Comparison of ENCODE assay signal across 8 cellular contexts in the genomic region with DNA sequence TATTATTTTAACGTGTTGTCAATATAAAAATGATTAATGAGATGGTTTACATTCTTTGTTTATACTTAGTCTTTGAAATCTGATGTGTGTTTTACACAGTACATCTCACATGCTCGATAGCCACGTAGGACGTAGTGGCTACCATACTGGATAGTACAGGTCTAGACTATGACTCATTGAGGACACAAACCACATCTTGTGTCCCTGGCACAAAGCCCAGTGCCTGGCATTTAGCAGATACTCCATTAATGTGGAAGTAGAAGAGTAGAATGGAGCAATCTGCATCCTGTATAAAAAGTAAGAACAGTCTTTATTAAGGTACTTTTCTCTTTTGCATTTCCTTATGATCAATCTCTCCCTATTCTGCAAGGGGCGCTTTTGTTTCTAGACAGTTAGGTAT. TPM values are rescaled to one million over a fixed set of nuclear protein-coding genes. Genes with fewer than 3 reads are reported as not detected.
DNase-seq lines count a peak whose midpoint lies in the region; ATAC-seq, FAIRE-seq and TF ChIP-seq lines count a peak whose summit lies in the region.

No MANE protein-coding gene starts in this region.

- H3K9me3 ChIP-seq in astrocyte (ENCODE audit: insufficient read depth, low read depth, low read length) (no peaks in the 10 kb centered on the region), liver (ENCODE audit: control insufficient read depth in 4 of 4, low read length in 3 of 4) (no peaks in the 10 kb centered on the region)

- no peaks in the 10 kb centered on the region for H4K20me1 ChIP-seq in astrocyte (ENCODE audit: insufficient read depth, low read length)

- DNase-seq in DMS153 (lab: John Stamatoyannopoulos, UW) (peak; percentile 98), NCI-H2107 (lab: John Stamatoyannopoulos, UW) (peak; percentile 63), astrocyte (ENCODE audit: low read depth) (peak; percentile 96), hippocampal formation (lab: John Stamatoyannopoulos, UW) (no peak)

- FAIRE-seq in astrocyte (lab: Jason Lieb, UNC), result no peak

- H3K27me3 ChIP-seq in astrocyte (ENCODE audit: insufficient read depth, low read length), result no peaks in the 10 kb centered on the region
- no peaks in the 10 kb centered on the region for H3K27me3 ChIP-seq in liver (ENCODE audit: control insufficient read depth in 4 of 4, insufficient read depth in 4 of 4, low read length in 3 of 4)

- ATAC-seq in HG03460 (IDR thresholded peaks at IDR 0.05; ENCODE audit: unreplicated experiment) (no peak), GM18498 (IDR thresholded peaks at IDR 0.05; ENCODE audit: unreplicated experiment) (no peak), GM21447 (IDR thresholded peaks at IDR 0.05; ENCODE audit: unreplicated experiment) (no peak)

- TF ChIP-seq CTCF in astrocyte (IDR thresholded peaks at IDR 0.05; ENCODE audit: insufficient read depth, low read depth, low read length) (no peak), liver (IDR thresholded peaks at IDR 0.05; ENCODE audit: low read depth, low read length, missing input control) (no peak)

- no peak overlapping the region for H3K9ac ChIP-seq in astrocyte (ENCODE audit: low read length)
- no peak overlapping the region for H3K9ac ChIP-seq in liver (ENCODE audit: low read depth in 1 of 2, low read length in 2 of 2)

- peak overlapping the region; percentile 98 for H3K27ac Mint-ChIP-seq in astrocyte (ENCODE audit: unreplicated experiment)

- H3K36me3 ChIP-seq in astrocyte (ENCODE audit: insufficient read depth, low read length) (no peaks in the 10 kb centered on the region), liver (ENCODE audit: control insufficient read depth in 4 of 4, insufficient read depth in 3 of 4, low read depth in 1 of 4, low read length in 3 of 4) (no peaks in the 10 kb centered on the region)

- H3K4me2 ChIP-seq in astrocyte (ENCODE audit: low read length), result peak overlapping the region; percentile 45

- no peaks in the 10 kb centered on the region for H3K79me2 ChIP-seq in astrocyte (ENCODE audit: insufficient read depth, low read length)

- no peak overlapping the region for H2AFZ ChIP-seq in astrocyte (ENCODE audit: low read depth, low read length)

- no peak for TF ChIP-seq RAD21 in liver (IDR thresholded peaks at IDR 0.05)

- peaks cover 2% of the 10 kb centered on the region for H3K9me3 Mint-ChIP-seq in astrocyte (ENCODE audit: unreplicated experiment)

- H3K27ac ChIP-seq in astrocyte (ENCODE audit: low read depth, low read length) (peak overlapping the region; percentile 49), liver (ENCODE audit: low read depth in 1 of 2, low read length in 2 of 2) (peak overlapping the region in 1 of 2 donors; percentile 19)

- 47% methylated on average over 5 of the region's 5 CpGs for WGBS in liver

- H3K4me1 Mint-ChIP-seq in astrocyte (ENCODE audit: low read depth, unreplicated experiment), result peaks cover 16% of the 10 kb centered on the region

- H3K4me3 Mint-ChIP-seq in astrocyte (ENCODE audit: unreplicated experiment), result no peak overlapping the region

- H3K36me3 Mint-ChIP-seq in astrocyte (ENCODE audit: low read depth, unreplicated experiment), result no peaks in the 10 kb centered on the region

- H3K4me1 ChIP-seq in astrocyte (ENCODE audit: insufficient read depth, low read length) (peaks cover 4% of the 10 kb centered on the region), liver (ENCODE audit: control insufficient read depth in 4 of 4, insufficient read depth in 4 of 4, low read length in 3 of 4) (peaks cover 6 to 62% (median 31%) of the 10 kb centered on the region in 4 donors)

- no peak overlapping the region for H3K4me3 ChIP-seq in astrocyte (ENCODE audit: insufficient read depth, low read depth, low read length)
- no peak overlapping the region for H3K4me3 ChIP-seq in liver (ENCODE audit: low read depth in 1 of 3, low read length in 3 of 3)

- no peaks in the 10 kb centered on the region for H3K27me3 Mint-ChIP-seq in astrocyte (ENCODE audit: low read depth, unreplicated experiment)

TF ChIP-seq in liver, 16 proteins besides CTCF, POLR2A, EP300 and RAD21:
- TF ChIP-seq FOXA1 (IDR thresholded peaks at IDR 0.05), result no peak
- no peak for TF ChIP-seq EGR1 (IDR thresholded peaks at IDR 0.05; ENCODE audit: low read depth in 2 of 2)
- TF ChIP-seq NR2F2 (IDR thresholded peaks at IDR 0.05), result no peak
- TF ChIP-seq JUND (IDR thresholded peaks at IDR 0.05), result peak; percentile 91 to 97
- TF ChIP-seq, protein P1, sequence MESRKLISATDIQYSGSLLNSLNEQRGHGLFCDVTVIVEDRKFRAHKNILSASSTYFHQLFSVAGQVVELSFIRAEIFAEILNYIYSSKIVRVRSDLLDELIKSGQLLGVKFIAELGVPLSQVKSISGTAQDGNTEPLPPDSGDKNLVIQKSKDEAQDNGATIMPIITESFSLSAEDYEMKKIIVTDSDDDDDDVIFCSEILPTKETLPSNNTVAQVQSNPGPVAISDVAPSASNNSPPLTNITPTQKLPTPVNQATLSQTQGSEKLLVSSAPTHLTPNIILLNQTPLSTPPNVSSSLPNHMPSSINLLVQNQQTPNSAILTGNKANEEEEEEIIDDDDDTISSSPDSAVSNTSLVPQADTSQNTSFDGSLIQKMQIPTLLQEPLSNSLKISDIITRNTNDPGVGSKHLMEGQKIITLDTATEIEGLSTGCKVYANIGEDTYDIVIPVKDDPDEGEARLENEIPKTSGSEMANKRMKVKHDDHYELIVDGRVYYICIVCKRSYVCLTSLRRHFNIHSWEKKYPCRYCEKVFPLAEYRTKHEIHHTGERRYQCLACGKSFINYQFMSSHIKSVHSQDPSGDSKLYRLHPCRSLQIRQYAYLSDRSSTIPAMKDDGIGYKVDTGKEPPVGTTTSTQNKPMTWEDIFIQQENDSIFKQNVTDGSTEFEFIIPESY (IDR thresholded peaks at IDR 0.05), result peak; percentile 34
- TF ChIP-seq HNF4A (conservative IDR thresholded peaks at IDR 0.05), result peak in 1 of 2 donors; percentile 57
- TF ChIP-seq HNF4G (IDR thresholded peaks at IDR 0.05), result no peak
- TF ChIP-seq, protein P2, sequence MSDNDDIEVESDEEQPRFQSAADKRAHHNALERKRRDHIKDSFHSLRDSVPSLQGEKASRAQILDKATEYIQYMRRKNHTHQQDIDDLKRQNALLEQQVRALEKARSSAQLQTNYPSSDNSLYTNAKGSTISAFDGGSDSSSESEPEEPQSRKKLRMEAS (IDR thresholded peaks at IDR 0.05), result peak; percentile 35
- TF ChIP-seq GABPA (IDR thresholded peaks at IDR 0.05 in 1 of 2, conservative IDR thresholded peaks at IDR 0.05 in 1 of 2), result no peak
- TF ChIP-seq, protein P3, sequence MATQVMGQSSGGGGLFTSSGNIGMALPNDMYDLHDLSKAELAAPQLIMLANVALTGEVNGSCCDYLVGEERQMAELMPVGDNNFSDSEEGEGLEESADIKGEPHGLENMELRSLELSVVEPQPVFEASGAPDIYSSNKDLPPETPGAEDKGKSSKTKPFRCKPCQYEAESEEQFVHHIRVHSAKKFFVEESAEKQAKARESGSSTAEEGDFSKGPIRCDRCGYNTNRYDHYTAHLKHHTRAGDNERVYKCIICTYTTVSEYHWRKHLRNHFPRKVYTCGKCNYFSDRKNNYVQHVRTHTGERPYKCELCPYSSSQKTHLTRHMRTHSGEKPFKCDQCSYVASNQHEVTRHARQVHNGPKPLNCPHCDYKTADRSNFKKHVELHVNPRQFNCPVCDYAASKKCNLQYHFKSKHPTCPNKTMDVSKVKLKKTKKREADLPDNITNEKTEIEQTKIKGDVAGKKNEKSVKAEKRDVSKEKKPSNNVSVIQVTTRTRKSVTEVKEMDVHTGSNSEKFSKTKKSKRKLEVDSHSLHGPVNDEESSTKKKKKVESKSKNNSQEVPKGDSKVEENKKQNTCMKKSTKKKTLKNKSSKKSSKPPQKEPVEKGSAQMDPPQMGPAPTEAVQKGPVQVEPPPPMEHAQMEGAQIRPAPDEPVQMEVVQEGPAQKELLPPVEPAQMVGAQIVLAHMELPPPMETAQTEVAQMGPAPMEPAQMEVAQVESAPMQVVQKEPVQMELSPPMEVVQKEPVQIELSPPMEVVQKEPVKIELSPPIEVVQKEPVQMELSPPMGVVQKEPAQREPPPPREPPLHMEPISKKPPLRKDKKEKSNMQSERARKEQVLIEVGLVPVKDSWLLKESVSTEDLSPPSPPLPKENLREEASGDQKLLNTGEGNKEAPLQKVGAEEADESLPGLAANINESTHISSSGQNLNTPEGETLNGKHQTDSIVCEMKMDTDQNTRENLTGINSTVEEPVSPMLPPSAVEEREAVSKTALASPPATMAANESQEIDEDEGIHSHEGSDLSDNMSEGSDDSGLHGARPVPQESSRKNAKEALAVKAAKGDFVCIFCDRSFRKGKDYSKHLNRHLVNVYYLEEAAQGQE (IDR thresholded peaks at IDR 0.05), result no peak
- TF ChIP-seq SP1 (IDR thresholded peaks at IDR 0.05), result no peak
- TF ChIP-seq, protein P4, sequence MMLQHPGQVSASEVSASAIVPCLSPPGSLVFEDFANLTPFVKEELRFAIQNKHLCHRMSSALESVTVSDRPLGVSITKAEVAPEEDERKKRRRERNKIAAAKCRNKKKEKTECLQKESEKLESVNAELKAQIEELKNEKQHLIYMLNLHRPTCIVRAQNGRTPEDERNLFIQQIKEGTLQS (IDR thresholded peaks at IDR 0.05), result peak; percentile 48
- peak; percentile 84 for TF ChIP-seq YY1 (IDR thresholded peaks at IDR 0.05)
- no peak for TF ChIP-seq TAF1 (conservative IDR thresholded peaks at IDR 0.05)
- TF ChIP-seq RXRA (IDR thresholded peaks at IDR 0.05), result peak in 1 of 2 donors; percentile 54
- TF ChIP-seq FOXA2 (IDR thresholded peaks at IDR 0.05), result no peak

RNA-seq across cellular contexts. Expression of a gene that starts 49.0 kb away (rescaled TPM):
- total RNA-seq in astrocyte (4.6 and 5.3 TPM in 2 replicates), liver (10 to 100 TPM in 1 of 2 donors, 1 to 10 TPM in 1; 6.2 to 31.2 TPM)
- polyA plus RNA-seq in liver, result 10 to 100 TPM; 10.3 to 15.1 TPM

Comparison
In these comparisons a context has a peak if more than half of its experiments do, and no peak if none do; other contexts are left out.
1. DNase-seq: peak in DMS153 (single experiment), NCI-H2107 (single experiment) and astrocyte (single experiment); none in hippocampal formation (0 of 2).